Comparison of ENCODE assay signal across 1 cellular context in genomic region chr22:44999687-45000086, GRCh38.
TF ChIP-seq lines count a peak whose summit lies in the region.

No MANE protein-coding gene starts in this region.

TF ChIP-seq in HepG2, 621 proteins besides CTCF, POLR2A, EP300 and RAD21:
- TF ChIP-seq CREB1 (IDR thresholded peaks at IDR 0.05) (peak; percentile 55; the same call in 1 of the 2 replicates), CREB1 (CRISPR knock-in tag; IDR thresholded peaks at IDR 0.05) (no peak), ZNF691 (CRISPR knock-in tag; IDR thresholded peaks at IDR 0.05; ENCODE audit: borderline replicate concordance, low read depth) (no peak)
TF ChIP-seq in HepG2: peak in this region for 1.
